10 cellular contexts compared by ENCODE assay signal in genomic region chr1:162612606-162613400, GRCh38. TPM values are rescaled to one million over a fixed set of nuclear protein-coding genes. Genes with fewer than 3 reads are reported as not detected.
DNase-seq lines count a peak whose midpoint lies in the region; ATAC-seq, FAIRE-seq and TF ChIP-seq lines count a peak whose summit lies in the region.
"Had no signal": no experiment of that assay in that cellular context is flagged by ENCODE, and none has a peak within 500 bp of the region (broad histone marks: within the 10 kb centered on the region; RNA-seq: fewer than 3 reads in every experiment).

No MANE protein-coding gene starts in this region.

- H3K27ac ChIP-seq in esophagus muscularis mucosa (replicated peaks in 1 of 4), result peak overlapping the region; percentile 74 to 85 (median 76)

- no peak for TF ChIP-seq POLR2A in esophagus muscularis mucosa (IDR thresholded peaks at IDR 0.05; ENCODE audit: low read depth)

- DNase-seq in LNCaP clone FGC (ENCODE audit: low read depth) (peak; percentile 60), esophagus muscularis mucosa (ENCODE audit: extremely low spot score) (no peak), myocyte (ENCODE audit: low read depth) (peak; percentile 25), NOMO-1 treated with dmso at 0.1 percent for 144 hours (lab: John Stamatoyannopoulos, UW; ENCODE audit: unreplicated experiment) (no peak), NOMO-1 treated with DMSO at 0.1 percent for 48 hours (lab: John Stamatoyannopoulos, UW; ENCODE audit: unreplicated experiment) (no peak), DMS153 treated with DMSO at 0.1 percent for 48 hours (lab: John Stamatoyannopoulos, UW; ENCODE audit: unreplicated experiment) (no peak)
- DNase-seq: activated gamma-delta T cell; effector CD4-positive, alpha-beta T cell had no signal

- H3K4me1 ChIP-seq in esophagus muscularis mucosa, result peaks cover 12 to 20% (median 19%) of the 10 kb centered on the region in 4 donors

- intact Hi-C loops in esophagus muscularis mucosa (cut with DNase I), result loop anchor here (5.0 kb wide), 1 partner anchor 189 kb away; no protein-coding TSS in a partner anchor

- FAIRE-seq in A204.1 (lab: Jason Lieb, UNC), result peak; percentile 81

- 46% methylated on average over 8 of the region's 8 CpGs for WGBS in esophagus muscularis mucosa

- H3K36me3 ChIP-seq in esophagus muscularis mucosa, result peaks cover 0 to 6% (median 0%) of the 10 kb centered on the region in 4 donors

- no peak for ATAC-seq in HG02798 (IDR thresholded peaks at IDR 0.05; ENCODE audit: poor library complexity, unreplicated experiment)

- no peak for TF ChIP-seq EP300 in esophagus muscularis mucosa (IDR thresholded peaks at IDR 0.05)

- H3K9me3 ChIP-seq in esophagus muscularis mucosa, result peaks cover 0 to 13% (median 5%) of the 10 kb centered on the region in 4 donors

- TF ChIP-seq CTCF in LNCaP clone FGC (IDR thresholded peaks at IDR 0.05; ENCODE audit: control insufficient read depth, extremely low read depth, insufficient read depth), result no peak
- no peak for TF ChIP-seq CTCF in esophagus muscularis mucosa (IDR thresholded peaks at IDR 0.05)

- no peaks in the 10 kb centered on the region for H3K27me3 ChIP-seq in esophagus muscularis mucosa

- no peak overlapping the region for H3K4me3 ChIP-seq in LNCaP clone FGC (ENCODE audit: low read depth, low read length)
- H3K4me3 ChIP-seq in esophagus muscularis mucosa, result no peak overlapping the region

RNA-seq across cellular contexts. Expression of gene DDR2, which starts 19.5 kb away (rescaled TPM):
- total RNA-seq in esophagus muscularis mucosa, result 100 to 1,000 TPM; 143 to 194 (median 175) TPM
- 51.4 and 65.3 TPM in 2 replicates for total RNA-seq in myocyte
- polyA plus RNA-seq in myocyte (2012), result 43.2 TPM

RNA-seq across cellular contexts. Expression of gene UAP1, which starts 51.3 kb away (rescaled TPM):
- total RNA-seq in esophagus muscularis mucosa (100 to 1,000 TPM in 1 of 4 donors, 10 to 100 TPM in 3; 51.5 to 246 (median 61.8) TPM), myocyte (32.3 and 47.2 TPM in 2 replicates)
- polyA plus RNA-seq in myocyte (2012), result 57.8 TPM

Comparison
In these comparisons a context has a peak if more than half of its experiments do, and no peak if none do; other contexts are left out.
1. DNase-seq: peak in LNCaP clone FGC (single experiment) and myocyte (single experiment); none in esophagus muscularis mucosa (single experiment), NOMO-1 treated with dmso at 0.1 percent for 144 hours (single experiment), NOMO-1 treated with DMSO at 0.1 percent for 48 hours (single experiment) and DMS153 treated with DMSO at 0.1 percent for 48 hours (single experiment).